8 cellular contexts compared by ENCODE assay signal in genomic region chr16:67164599-67165061, GRCh38. TPM values are rescaled to one million over a fixed set of nuclear protein-coding genes. Genes with fewer than 3 reads are reported as not detected.
DNase-seq lines count a peak whose midpoint lies in the region; ATAC-seq and TF ChIP-seq lines count a peak whose summit lies in the region.

TSS of gene HSF4 (plus strand) at chr16:67164745. CDS start at chr16:67164812, 67 bp downstream.

- no peak for TF ChIP-seq CTCF in activated CD8-positive, alpha-beta T cell treated with anti-CD3 and anti-CD28 coated beads for 36 hours (IDR thresholded peaks at IDR 0.05)
- no peak for TF ChIP-seq CTCF in prostate gland (IDR thresholded peaks at IDR 0.05)

- CTCF ChIA-PET in activated CD8-positive, alpha-beta T cell treated with anti-CD3 and anti-CD28 coated beads for 36 hours (lab: Charles Lee): interaction anchor here (0.9 to 16.0 kb wide), 4 partner anchors 7 to 146 kb away, joined by 3 to 209 read pairs (median 109); partner anchors contain the start of genes B3GNT9, FBXL8, HSF4 and NOL3

- no peaks in the 10 kb centered on the region for H3K36me3 Mint-ChIP-seq in activated T-cell treated with anti-CD3 and anti-CD28 coated beads, Interleukin-2, amount 50 U/mL, for 4 hours (ENCODE audit: insufficient read depth)
- peaks cover 19% of the 10 kb centered on the region for H3K36me3 Mint-ChIP-seq in activated CD8-positive, alpha-beta T cell treated with anti-CD3 and anti-CD28 coated beads for 36 hours (ENCODE audit: low read depth)

- POLR2A ChIA-PET in activated CD8-positive, alpha-beta T cell treated with anti-CD3 and anti-CD28 coated beads for 36 hours (lab: Charles Lee): interaction anchor here (1.9 to 3.7 kb wide), 2 partner anchors 11 to 13 kb away, joined by 4 to 23 read pairs; no protein-coding TSS in a partner anchor

- H3K27ac ChIP-seq in prostate gland: peak within 1 kb of the TSS; percentile 91 to 94

- H3K4me3 ChIP-seq in prostate gland: peak within 1 kb of the TSS; percentile 27 to 30

- H3K27me3 Mint-ChIP-seq in activated T-cell treated with anti-CD3 and anti-CD28 coated beads, Interleukin-2, amount 50 U/mL, for 4 hours (ENCODE audit: low read depth): peaks cover 62% of the 10 kb centered on the region
- H3K27me3 Mint-ChIP-seq in activated CD8-positive, alpha-beta T cell treated with anti-CD3 and anti-CD28 coated beads for 36 hours: peaks cover 64% of the 10 kb centered on the region

- no peak for DNase-seq in activated T-cell treated with anti-CD3 and anti-CD28 coated beads, Interleukin-2, amount 50 U/mL, for 4 hours
- DNase-seq in activated T-cell treated with anti-CD3 and anti-CD28 coated beads, Interleukin-2, amount 50 U/mL, for 1 hour: no peak
- DNase-seq in activated CD8-positive, alpha-beta T cell treated with anti-CD3 and anti-CD28 coated beads for 36 hours: peak; percentile 38
- peak; percentile 77 for DNase-seq in left cardiac atrium
- peak; percentile 34 for DNase-seq in prostate gland (ENCODE audit: low spot score)
- no peak for DNase-seq in NCI-H187 treated with DMSO at 0.1 percent for 48 hours (lab: John Stamatoyannopoulos, UW)
- no peak for DNase-seq in NOMO-1 treated with DMSO at 0.1 percent for 48 hours (lab: John Stamatoyannopoulos, UW; ENCODE audit: unreplicated experiment)
- no peak for DNase-seq in NCI-H1930 (lab: John Stamatoyannopoulos, UW)

- no peaks in the 10 kb centered on the region for H3K9me3 Mint-ChIP-seq in activated T-cell treated with anti-CD3 and anti-CD28 coated beads, Interleukin-2, amount 50 U/mL, for 4 hours
- no peaks in the 10 kb centered on the region for H3K9me3 Mint-ChIP-seq in activated CD8-positive, alpha-beta T cell treated with anti-CD3 and anti-CD28 coated beads for 36 hours

- 7% methylated on average over 30 of the region's 41 CpGs for WGBS in prostate gland

- H3K36me3 ChIP-seq in prostate gland: no peaks in the 10 kb centered on the region

- no peak for ATAC-seq in activated T-cell treated with anti-CD3 and anti-CD28 coated beads, Interleukin-2, amount 50 U/mL, for 4 hours
- peak; percentile 2 for ATAC-seq in activated CD8-positive, alpha-beta T cell treated with anti-CD3 and anti-CD28 coated beads for 36 hours
- peak; percentile 28 to 46 for ATAC-seq in left cardiac atrium

- H3K4me3 Mint-ChIP-seq in activated T-cell treated with anti-CD3 and anti-CD28 coated beads, Interleukin-2, amount 50 U/mL, for 4 hours: peak within 1 kb of the TSS; percentile 37
- H3K4me3 Mint-ChIP-seq in activated CD8-positive, alpha-beta T cell treated with anti-CD3 and anti-CD28 coated beads for 36 hours: peak within 1 kb of the TSS; percentile 58

- TF ChIP-seq POLR2A in prostate gland (IDR thresholded peaks at IDR 0.05): peak; percentile 31

- H3K27ac Mint-ChIP-seq in activated CD8-positive, alpha-beta T cell treated with anti-CD3 and anti-CD28 coated beads for 36 hours: no peak within 1 kb of the TSS

- peaks cover 32% of the 10 kb centered on the region for H3K4me1 Mint-ChIP-seq in activated T-cell treated with anti-CD3 and anti-CD28 coated beads, Interleukin-2, amount 50 U/mL, for 4 hours (ENCODE audit: low read depth)
- H3K4me1 Mint-ChIP-seq in activated CD8-positive, alpha-beta T cell treated with anti-CD3 and anti-CD28 coated beads for 36 hours (ENCODE audit: low read depth): peaks cover 43% of the 10 kb centered on the region

- intact Hi-C loops in activated CD8-positive, alpha-beta T cell treated with anti-CD3 and anti-CD28 coated beads for 36 hours (cut with micrococcal nuclease): no loop called here
- intact Hi-C loops in left cardiac atrium (cut with DNase I): no loop called here
- intact Hi-C loops in prostate gland (cut with DNase I): no loop called here

- H3K4me1 ChIP-seq in prostate gland (replicated peaks): peaks cover 30% of the 10 kb centered on the region

- no peaks in the 10 kb centered on the region for H3K27me3 ChIP-seq in prostate gland (replicated peaks; ENCODE audit: insufficient read depth)

- no peaks in the 10 kb centered on the region for H3K9me3 ChIP-seq in prostate gland

RNA-seq across cellular contexts. Expression of gene HSF4, which starts in this region (rescaled TPM):
- 1 to 10 TPM; 2.8 to 6.1 (median 4.0) TPM for total RNA-seq in activated T-cell treated with anti-CD3 and anti-CD28 coated beads, Interleukin-2, amount 50 U/mL, for 4 hours
- total RNA-seq in activated CD8-positive, alpha-beta T cell treated with anti-CD3 and anti-CD28 coated beads for 36 hours: 10 to 100 TPM; 56.0 to 73.3 TPM
- total RNA-seq in left cardiac atrium (10 to 100 TPM; 24.3 to 48.1 TPM), prostate gland (100 to 1,000 TPM; 109 to 137 TPM)

Comparison
In these comparisons a context has a peak if more than half of its experiments do, and no peak if none do; other contexts are left out.
1. ATAC-seq: peak in activated CD8-positive, alpha-beta T cell treated with anti-CD3 and anti-CD28 coated beads for 36 hours (single experiment) and left cardiac atrium (2 of 2); none in activated T-cell treated with anti-CD3 and anti-CD28 coated beads, Interleukin-2, amount 50 U/mL, for 4 hours (0 of 2).
2. DNase-seq: peak in activated CD8-positive, alpha-beta T cell treated with anti-CD3 and anti-CD28 coated beads for 36 hours (single experiment), left cardiac atrium (single experiment) and prostate gland (single experiment); none in activated T-cell treated with anti-CD3 and anti-CD28 coated beads, Interleukin-2, amount 50 U/mL, for 4 hours (single experiment), activated T-cell treated with anti-CD3 and anti-CD28 coated beads, Interleukin-2, amount 50 U/mL, for 1 hour (single experiment), NCI-H187 treated with DMSO at 0.1 percent for 48 hours (single experiment), NOMO-1 treated with DMSO at 0.1 percent for 48 hours (single experiment) and NCI-H1930 (0 of 2).